Comparison of ENCODE assay signal across 8 cellular contexts in the genomic region with DNA sequence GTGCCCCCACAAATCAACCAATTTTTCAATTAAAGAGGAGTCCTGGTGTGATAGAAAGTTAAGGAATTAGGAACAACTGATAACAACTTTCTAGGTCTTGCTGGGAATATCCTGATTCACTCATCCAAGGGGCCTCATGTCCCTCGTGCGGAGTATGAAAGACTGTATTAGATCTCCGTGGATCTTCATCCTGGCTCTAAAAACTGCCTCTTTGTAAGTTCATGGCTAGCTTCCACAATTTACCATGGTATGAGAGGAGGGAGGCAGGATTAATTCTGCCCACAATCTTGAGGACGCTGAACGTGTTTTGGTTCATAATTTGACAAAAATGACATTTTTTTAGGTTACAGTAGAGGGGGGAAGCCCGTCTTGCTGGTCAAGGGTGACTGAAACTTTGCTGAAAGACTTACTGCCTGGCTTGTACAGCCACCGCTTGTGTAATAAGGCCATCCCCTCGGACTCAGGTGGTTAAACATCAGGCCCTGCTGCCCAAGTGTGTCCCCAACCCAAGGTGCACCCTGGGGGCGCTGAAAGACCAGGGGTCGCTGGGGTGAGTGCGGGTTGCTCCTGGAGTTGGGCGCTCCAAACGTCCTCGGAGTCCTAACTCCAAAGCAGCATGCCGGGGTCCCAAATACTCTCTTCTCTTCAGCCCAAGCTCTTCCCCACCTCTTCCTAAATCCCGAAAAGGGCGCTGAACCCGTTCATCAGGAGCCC. TPM values are rescaled to one million over a fixed set of nuclear protein-coding genes. Genes with fewer than 3 reads are reported as not detected.
DNase-seq lines count a peak whose midpoint lies in the region; ATAC-seq lines count a peak whose summit lies in the region.

No MANE protein-coding gene starts in this region.

- H3K4me3 ChIP-seq in neuron (ENCODE audit: low read length): peak overlapping the region; percentile 93

- no peaks in the 10 kb centered on the region for H3K9me3 ChIP-seq in neuron (ENCODE audit: low read length)

- peaks cover 1% of the 10 kb centered on the region for H3K36me3 Mint-ChIP-seq in activated naive CD4-positive, alpha-beta T cell treated with anti-CD3 and anti-CD28 coated beads for 36 hours (ENCODE audit: low read depth)

- peaks cover 2% of the 10 kb centered on the region for H3K36me3 ChIP-seq in neuron (ENCODE audit: insufficient read depth, low read length)

- no peak for ATAC-seq in HG03095 (IDR thresholded peaks at IDR 0.05; ENCODE audit: unreplicated experiment)

- no peaks in the 10 kb centered on the region for H3K27me3 ChIP-seq in neuron (ENCODE audit: insufficient read depth, low read length)

- peak overlapping the region; percentile 46 for H3K27ac Mint-ChIP-seq in activated naive CD4-positive, alpha-beta T cell treated with anti-CD3 and anti-CD28 coated beads for 36 hours

- intact Hi-C loops in activated naive CD4-positive, alpha-beta T cell treated with anti-CD3 and anti-CD28 coated beads for 36 hours (cut with micrococcal nuclease): loop anchor here (2.0 kb wide), 3 partner anchors 113 to 1461 kb away; partner anchors contain the start of genes CBX3 and HNRNPA2B1

- H3K4me1 ChIP-seq in neuron (ENCODE audit: insufficient read depth, low read length): peaks cover 11% of the 10 kb centered on the region

- no peaks in the 10 kb centered on the region for H3K27me3 Mint-ChIP-seq in activated naive CD4-positive, alpha-beta T cell treated with anti-CD3 and anti-CD28 coated beads for 36 hours (ENCODE audit: low read depth)

- H3K9me3 Mint-ChIP-seq in activated naive CD4-positive, alpha-beta T cell treated with anti-CD3 and anti-CD28 coated beads for 36 hours: no peaks in the 10 kb centered on the region

- H3K4me3 Mint-ChIP-seq in activated naive CD4-positive, alpha-beta T cell treated with anti-CD3 and anti-CD28 coated beads for 36 hours: peak overlapping the region; percentile 82

- H2AFZ ChIP-seq in neuron (ENCODE audit: low read depth, low read length): peak overlapping the region; percentile 97

- peak; percentile 11 for DNase-seq in stimulated activated CD8-positive, alpha-beta memory T cell treated with anti-CD3 and anti-CD28 coated beads, Interleukin-12 subunit alpha, Interleukin-12 subunit beta, amount 100 ng/mL, for 4 hours (ENCODE audit: low read depth)
- DNase-seq in stimulated activated CD8-positive, alpha-beta memory T cell treated with anti-CD3 and anti-CD28 coated beads, Interleukin-4, amount 100 ng/mL, for 48 hours: no peak
- DNase-seq in NCI-H146 treated with DMSO at 0.1 percent for 48 hours (lab: John Stamatoyannopoulos, UW; ENCODE audit: unreplicated experiment) (peak; percentile 16), germinal center (ENCODE audit: low spot score) (peak; percentile 18), foreskin melanocyte (no peak)
- peak; percentile 50 for DNase-seq in activated naive CD4-positive, alpha-beta T cell treated with anti-CD3 and anti-CD28 coated beads for 36 hours

- H3K4me1 Mint-ChIP-seq in activated naive CD4-positive, alpha-beta T cell treated with anti-CD3 and anti-CD28 coated beads for 36 hours (ENCODE audit: low read depth): peaks cover 14% of the 10 kb centered on the region

- CTCF ChIA-PET in activated naive CD4-positive, alpha-beta T cell treated with anti-CD3 and anti-CD28 coated beads for 36 hours (lab: Charles Lee): interaction anchor here (1.1 to 1.3 kb wide), 3 partner anchors 19 to 112 kb away, joined by 3 to 5 read pairs (median 3); no protein-coding TSS in a partner anchor

RNA-seq across cellular contexts. Expression of gene HIBADH, which starts 0.8 kb away (rescaled TPM):
- total RNA-seq in activated naive CD4-positive, alpha-beta T cell treated with anti-CD3 and anti-CD28 coated beads for 36 hours: 10 to 100 TPM; 20.8 to 22.5 TPM

Comparison
In these comparisons a context has a peak if more than half of its experiments do, and no peak if none do; other contexts are left out.
1. DNase-seq: peak in stimulated activated CD8-positive, alpha-beta memory T cell treated with anti-CD3 and anti-CD28 coated beads, Interleukin-12 subunit alpha, Interleukin-12 subunit beta, amount 100 ng/mL, for 4 hours (single experiment), NCI-H146 treated with DMSO at 0.1 percent for 48 hours (single experiment), activated naive CD4-positive, alpha-beta T cell treated with anti-CD3 and anti-CD28 coated beads for 36 hours (single experiment) and germinal center (single experiment); none in stimulated activated CD8-positive, alpha-beta memory T cell treated with anti-CD3 and anti-CD28 coated beads, Interleukin-4, amount 100 ng/mL, for 48 hours (single experiment) and foreskin melanocyte (single experiment).